ENCODE assay signal across 14 cellular contexts in genomic region chr9:129163753-129164152, GRCh38. TPM values are rescaled to one million over a fixed set of nuclear protein-coding genes. Genes with fewer than 3 reads are reported as not detected.
DNase-seq lines count a peak whose midpoint lies in the region; ATAC-seq and TF ChIP-seq lines count a peak whose summit lies in the region.
"Had no signal": no experiment of that assay in that cellular context is flagged by ENCODE, and none has a peak within 500 bp of the region (broad histone marks: within the 10 kb centered on the region; RNA-seq: fewer than 3 reads in every experiment).

No MANE protein-coding gene starts in this region.

- no peaks in the 10 kb centered on the region for H4K20me1 ChIP-seq in mammary epithelial cell (ENCODE audit: insufficient read depth, low read length)

- H3K27ac ChIP-seq in mammary epithelial cell (ENCODE audit: insufficient read depth, low read depth, low read length) (no peak overlapping the region), mesenchymal stem cell (ENCODE audit: low read length, poor library complexity, severe bottlenecking) (no peak overlapping the region), spleen (peak overlapping the region in 3 of 8 donors; percentile 9 to 55 (median 27))
- H3K27ac ChIP-seq: parathyroid adenoma, upper lobe of right lung had no signal

- H2AFZ ChIP-seq in mammary epithelial cell (ENCODE audit: low read depth, low read length): peak overlapping the region; percentile 51
- H2AFZ ChIP-seq in mesenchymal stem cell (ENCODE audit: low read depth, low read length): no peak overlapping the region
- H2AFZ ChIP-seq: parathyroid adenoma had no signal

- intact Hi-C loops in Calu3 (cut with micrococcal nuclease; ENCODE audit: unreplicated experiment): no loop called here
- intact Hi-C loops in mammary epithelial cell (cut with micrococcal nuclease): no loop called here
- intact Hi-C loops in spleen (cut with DNase I; ENCODE audit: low total_unique reads): no loop called here

- H3K23ac ChIP-seq in mesenchymal stem cell (ENCODE audit: low read length in 2 of 2): no peak overlapping the region

- peaks cover 40% of the 10 kb centered on the region for H3K4me1 Mint-ChIP-seq in Calu3 (ENCODE audit: low read depth, unreplicated experiment)
- peaks cover 17% of the 10 kb centered on the region for H3K4me1 Mint-ChIP-seq in stimulated activated effector memory CD8-positive, alpha-beta T cell treated with anti-CD3 and anti-CD28 coated beads, Interleukin-12 subunit alpha, Interleukin-12 subunit beta, amount 100 ng/mL, for 72 hours

- H3K36me3 ChIP-seq in mammary epithelial cell (ENCODE audit: insufficient read depth, low read length) (no peaks in the 10 kb centered on the region), mesenchymal stem cell (ENCODE audit: control insufficient read depth in 1 of 2, insufficient read depth in 2 of 2, low read depth in 1 of 2, low read length in 2 of 2) (peaks cover 0 to 35% of the 10 kb centered on the region in 2 experiments), spleen (no peaks in the 10 kb centered on the region)
- H3K36me3 ChIP-seq: upper lobe of right lung had no signal

- no peak overlapping the region for H3K4me3 Mint-ChIP-seq in Calu3 (ENCODE audit: low read depth, unreplicated experiment)
- H3K4me3 Mint-ChIP-seq in stimulated activated effector memory CD8-positive, alpha-beta T cell treated with anti-CD3 and anti-CD28 coated beads, Interleukin-12 subunit alpha, Interleukin-12 subunit beta, amount 100 ng/mL, for 72 hours: no peak overlapping the region

- CTCF ChIA-PET in Calu3 (lab: Charles Lee) (interaction anchor here (0.6 to 1.0 kb wide), 2 partner anchors 219 to 332 kb away, joined by 3 read pairs; no protein-coding TSS in a partner anchor), mammary epithelial cell (lab: Charles Lee; ENCODE audit: low non-redundant PET) (no interaction called here)

- H2AK5ac ChIP-seq in mesenchymal stem cell (ENCODE audit: low read length, severe bottlenecking): no peak overlapping the region

- ATAC-seq in stimulated activated effector memory CD8-positive, alpha-beta T cell treated with anti-CD3 and anti-CD28 coated beads, Interleukin-12 subunit alpha, Interleukin-12 subunit beta, amount 100 ng/mL, for 72 hours: peak; percentile 6
- ATAC-seq in activated CD4-positive, CD25-positive, alpha-beta regulatory T cell treated with anti-CD3 and anti-CD28 coated beads, Interleukin-2, amount 50 U/mL, for 24 hours: no peak
- ATAC-seq: upper lobe of right lung had no signal

- H3K27me3 ChIP-seq in mammary epithelial cell (ENCODE audit: insufficient read depth, low read length) (no peaks in the 10 kb centered on the region), mesenchymal stem cell (ENCODE audit: control insufficient read depth in 1 of 2, insufficient read depth in 1 of 2, low read length in 2 of 2) (no peaks in the 10 kb centered on the region), spleen (replicated peaks in 1 of 7) (no peaks in the 10 kb centered on the region)
- H3K27me3 ChIP-seq: upper lobe of right lung had no signal

- peak overlapping the region in 1 of 2 experiments; percentile 71 for H3K18ac ChIP-seq in mesenchymal stem cell (ENCODE audit: low read depth in 1 of 2, low read length in 2 of 2)

- H3K4me3 ChIP-seq in mammary epithelial cell (replicated peaks in 1 of 3; ENCODE audit: insufficient read depth in 1 of 3, low read depth in 2 of 3, low read length in 3 of 3) (no peak overlapping the region), mesenchymal stem cell (ENCODE audit: insufficient read depth in 1 of 2, low read depth in 1 of 2, low read length in 2 of 2) (peak overlapping the region in 1 of 2 experiments; percentile 50), spleen (no peak overlapping the region)
- H3K4me3 ChIP-seq: upper lobe of right lung had no signal

- H3K9ac ChIP-seq in mammary epithelial cell (ENCODE audit: insufficient read depth, low read length) (no peak overlapping the region), mesenchymal stem cell (ENCODE audit: low read length) (peak overlapping the region; percentile 71)
- H3K9ac ChIP-seq: parathyroid adenoma had no signal

- H3K9me3 Mint-ChIP-seq in Calu3 (ENCODE audit: low read depth, unreplicated experiment): peaks cover 2% of the 10 kb centered on the region
- no peaks in the 10 kb centered on the region for H3K9me3 Mint-ChIP-seq in stimulated activated effector memory CD8-positive, alpha-beta T cell treated with anti-CD3 and anti-CD28 coated beads, Interleukin-12 subunit alpha, Interleukin-12 subunit beta, amount 100 ng/mL, for 72 hours

- no peaks in the 10 kb centered on the region for H3K9me3 ChIP-seq in mammary epithelial cell (replicated peaks; ENCODE audit: insufficient read depth, low read length)
- no peaks in the 10 kb centered on the region for H3K9me3 ChIP-seq in mesenchymal stem cell (ENCODE audit: control insufficient read depth, low read length)
- no peaks in the 10 kb centered on the region for H3K9me3 ChIP-seq in spleen
- H3K9me3 ChIP-seq: upper lobe of right lung had no signal

- in situ Hi-C loops in mammary epithelial cell (cut with MboI; ENCODE audit: low sequenced_read_pairs in 2 of 2): no loop called here

- dilution Hi-C loops in mammary epithelial cell (cut with HindIII; ENCODE audit: low sequenced_read_pairs): loop anchor here (5.0 kb wide), 1 partner anchor 104 kb away; no protein-coding TSS in a partner anchor

- no peak overlapping the region for H2BK15ac ChIP-seq in mesenchymal stem cell (ENCODE audit: low read depth, poor library complexity, severe bottlenecking)

- H3K14ac ChIP-seq in mesenchymal stem cell (ENCODE audit: low read length in 2 of 2): peak overlapping the region in 1 of 2 experiments; percentile 4

- H3K4ac ChIP-seq in mesenchymal stem cell (ENCODE audit: low read depth in 1 of 2, low read length in 2 of 2): no peak overlapping the region

- H3K36me3 Mint-ChIP-seq in Calu3 (ENCODE audit: insufficient read depth, unreplicated experiment): peaks cover 19% of the 10 kb centered on the region
- H3K36me3 Mint-ChIP-seq in stimulated activated effector memory CD8-positive, alpha-beta T cell treated with anti-CD3 and anti-CD28 coated beads, Interleukin-12 subunit alpha, Interleukin-12 subunit beta, amount 100 ng/mL, for 72 hours: no peaks in the 10 kb centered on the region

- BruUV-seq in Calu3 (replicated peaks; lab: Mats Ljungman, UMichigan): no TSS peak
- no TSS peak for BruUV-seq in mammary epithelial cell (replicated peaks; lab: Mats Ljungman, UMichigan)

- H3K79me2 ChIP-seq in mammary epithelial cell (ENCODE audit: insufficient read depth, low read length): no peaks in the 10 kb centered on the region
- H3K79me2 ChIP-seq: parathyroid adenoma had no signal

- peak overlapping the region; percentile 78 for H3K27ac Mint-ChIP-seq in Calu3 (ENCODE audit: unreplicated experiment)
- no peak overlapping the region for H3K27ac Mint-ChIP-seq in stimulated activated effector memory CD8-positive, alpha-beta T cell treated with anti-CD3 and anti-CD28 coated beads, Interleukin-12 subunit alpha, Interleukin-12 subunit beta, amount 100 ng/mL, for 72 hours

- H3K4me1 ChIP-seq in mammary epithelial cell (ENCODE audit: insufficient read depth, low read length): peaks cover 36% of the 10 kb centered on the region
- peaks cover 17% of the 10 kb centered on the region for H3K4me1 ChIP-seq in mesenchymal stem cell (ENCODE audit: control insufficient read depth, insufficient read depth, low read depth, low read length)
- peaks cover 11 to 30% (median 19%) of the 10 kb centered on the region in 6 donors for H3K4me1 ChIP-seq in spleen

- H4K8ac ChIP-seq in mesenchymal stem cell (ENCODE audit: low read length): peak overlapping the region; percentile 76

- no peak for DNase-seq in Calu3
- DNase-seq in mammary epithelial cell: no peak
- DNase-seq in mesenchymal stem cell: no peak
- DNase-seq in stimulated activated effector memory CD8-positive, alpha-beta T cell treated with anti-CD3 and anti-CD28 coated beads, Interleukin-12 subunit alpha, Interleukin-12 subunit beta, amount 100 ng/mL, for 72 hours (ENCODE audit: low spot score in 2 of 2): no peak
- no peak for DNase-seq in NCI-H187 treated with DMSO at 0.1 percent for 48 hours (lab: John Stamatoyannopoulos, UW)
- no peak for DNase-seq in spleen
- DNase-seq in erythroblast (lab: John Stamatoyannopoulos, UW): no peak
- DNase-seq: activated effector memory CD4-positive, alpha-beta T cell treated with anti-CD3 and anti-CD28 coated beads, Interleukin-2, amount 50 U/mL, for 16 hours; effector CD8-positive, alpha-beta T cell; mesendoderm; MM.1S; upper lobe of right lung had no signal

- 52% methylated on average over 4 of the region's 10 CpGs for WGBS in mammary epithelial cell (ENCODE audit: low coverage, missing lambda C conversion rate)
- 92% methylated on average over 10 of the region's 10 CpGs for WGBS in mesenchymal stem cell
- WGBS in spleen, 5 donors: 83 to 92% (median 91%) methylated on average over 4 to 10 of the region's 10 CpGs

- H3K4me2 ChIP-seq in mammary epithelial cell (ENCODE audit: insufficient read depth, low read depth, low read length) (no peak overlapping the region), mesenchymal stem cell (ENCODE audit: low read length, poor library complexity, severe bottlenecking) (no peak overlapping the region)

- TF ChIP-seq POLR2A in spleen (IDR thresholded peaks at IDR 0.05): no peak
- TF ChIP-seq POLR2A in erythroblast (IDR thresholded peaks at IDR 0.05; ENCODE audit: low read length): no peak

- H4K91ac ChIP-seq in mesenchymal stem cell (ENCODE audit: low read length): peak overlapping the region; percentile 88

- TF ChIP-seq CTCF in Calu3 (IDR thresholded peaks at IDR 0.05; ENCODE audit: unreplicated experiment) (no peak), mammary epithelial cell (conservative IDR thresholded peaks at IDR 0.05 in 1 of 2, IDR thresholded peaks at IDR 0.05 in 1 of 2; ENCODE audit: extremely low read depth in 1 of 2, insufficient read depth in 1 of 2, low read depth in 1 of 2, low read length in 2 of 2) (no peak), spleen (IDR thresholded peaks at IDR 0.05 in 8 of 11, conservative IDR thresholded peaks at IDR 0.05 in 3 of 11) (no peak)

- H2BK120ac ChIP-seq in mesenchymal stem cell (ENCODE audit: low read depth, low read length): no peak overlapping the region

- H2BK12ac ChIP-seq in mesenchymal stem cell (ENCODE audit: low read length in 2 of 2): peak overlapping the region in 1 of 2 experiments; percentile 75

- no peaks in the 10 kb centered on the region for H3K27me3 Mint-ChIP-seq in Calu3 (ENCODE audit: unreplicated experiment)

- peaks cover 1% of the 10 kb centered on the region for H3K79me1 ChIP-seq in mesenchymal stem cell (replicated peaks; ENCODE audit: low read length, poor library complexity, severe bottlenecking)

- H2BK5ac ChIP-seq in mesenchymal stem cell (ENCODE audit: low read depth, low read length, poor library complexity, severe bottlenecking): no peak overlapping the region

RNA-seq across cellular contexts. Expression of gene IER5L, which starts 14.3 kb away (rescaled TPM):
- total RNA-seq in Calu3 (2022) (53.1 and 60.3 TPM in 2 replicates), mammary epithelial cell (10 to 100 TPM; 13.5 to 34.2 TPM), spleen (10 to 100 TPM in 2 of 7 donors, 1 to 10 TPM in 5; 3.9 to 10.4 (median 8.7) TPM)
- polyA plus RNA-seq in mammary epithelial cell (7.0 TPM), spleen (10 to 100 TPM in 1 of 3 donors, 1 to 10 TPM in 2; 6.9 to 14.0 (median 7.7) TPM)
- polyA minus RNA-seq in mammary epithelial cell: 1.4 TPM
- 26.8 TPM for polyA plus RNA-seq in mesenchymal stem cell (2013, experiment 1 of 2)
- 26.3 TPM for polyA plus RNA-seq in mesenchymal stem cell (2013, experiment 2 of 2)

RNA-seq across cellular contexts. Expression of gene PTPA, which starts 52.5 kb away (rescaled TPM):
- 76.2 and 83.3 TPM in 2 replicates for total RNA-seq in Calu3 (2022)
- total RNA-seq in mammary epithelial cell: 100 to 1,000 TPM in 1 of 2 donors, 10 to 100 TPM in 1; 73.7 to 122 TPM
- 120 TPM for polyA plus RNA-seq in mammary epithelial cell
- 218 TPM for polyA minus RNA-seq in mammary epithelial cell
- polyA plus RNA-seq in mesenchymal stem cell (2013, experiment 1 of 2): 106 TPM
- polyA plus RNA-seq in mesenchymal stem cell (2013, experiment 2 of 2): 99.4 TPM
- 100 to 1,000 TPM in 3 of 7 donors, 10 to 100 TPM in 4; 71.5 to 107 (median 88.9) TPM for total RNA-seq in spleen
- polyA plus RNA-seq in spleen: 100 to 1,000 TPM in 1 of 3 donors, 10 to 100 TPM in 2; 38.8 to 104 (median 65.4) TPM

RNA-seq across cellular contexts. Expression of gene CRAT, which starts 53.2 kb away (rescaled TPM):
- total RNA-seq in Calu3 (2022) (7.1 and 9.2 TPM in 2 replicates), mammary epithelial cell (10 to 100 TPM; 11.1 to 17.7 TPM), spleen (10 to 100 TPM; 14.9 to 32.3 (median 23.9) TPM)
- polyA plus RNA-seq in mammary epithelial cell (2.5 TPM), spleen (10 to 100 TPM in 1 of 3 donors, 1 to 10 TPM in 2; 5.7 to 11.8 (median 7.1) TPM)
- 0.52 TPM for polyA minus RNA-seq in mammary epithelial cell
- polyA plus RNA-seq in mesenchymal stem cell (2013, experiment 1 of 2): 22.6 TPM
- polyA plus RNA-seq in mesenchymal stem cell (2013, experiment 2 of 2): 22.5 TPM
